Comparison of ENCODE assay signal across 23 cellular contexts in the genomic region with DNA sequence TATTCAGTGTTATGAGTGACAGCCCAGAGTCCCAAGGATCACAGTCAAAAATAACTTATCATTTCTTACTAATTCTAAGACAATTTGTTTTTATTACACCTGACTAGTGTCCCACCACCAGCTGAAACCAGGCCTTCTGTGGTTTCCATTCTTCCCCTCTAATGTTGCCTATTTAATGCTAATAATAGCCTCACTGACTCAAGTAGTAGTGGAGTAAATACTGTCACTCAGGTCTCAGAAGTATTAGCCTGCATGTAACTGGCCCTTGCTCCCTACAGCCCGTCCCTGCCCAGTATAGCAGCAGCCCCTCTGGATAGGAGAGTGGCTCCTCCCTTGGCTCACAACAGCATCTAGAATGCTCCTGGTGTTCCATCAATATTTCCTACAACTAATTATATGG.
"Had no signal": no experiment of that assay in that cellular context is flagged by ENCODE, and none has a peak within 500 bp of the region (broad histone marks: within the 10 kb centered on the region; RNA-seq: fewer than 3 reads in every experiment).

No MANE protein-coding gene starts in this region.

- H3K9me3 ChIP-seq: heart left ventricle, lower lobe of right lung, pancreas, sigmoid colon, thoracic aorta, transverse colon had no signal

- H3K4me3 ChIP-seq: heart left ventricle, lower lobe of right lung, pancreas, sigmoid colon, stomach, thoracic aorta, transverse colon had no signal

- H3K36me3 ChIP-seq: heart left ventricle, lower lobe of right lung, pancreas, sigmoid colon, stomach, thoracic aorta, transverse colon had no signal

- DNase-seq: cerebellar nuclear complex; dermis blood vessel endothelial cell; erythroblast; heart left ventricle; hypothalamus; islet precursor cell; lower lobe of right lung; occipital lobe; pancreas; sigmoid colon; small intestine; stimulated activated CD4-positive, alpha-beta T cell treated with anti-CD3 and anti-CD28 coated beads, Interleukin-12 subunit alpha, Interleukin-12 subunit beta, amount 100 ng/mL, for 4 hours; stimulated activated naive CD4-positive, alpha-beta T cell; stomach; substantia nigra; transverse colon had no signal

- H3K4me3 Mint-ChIP-seq: memory B cell; mesothelial cell of epicardium; natural killer cell treated with Interleukin-12 subunit alpha and Interleukin-12 subunit beta and Interleukin-15 and Interleukin-18, amount 100 ng/mL, for 72 hours had no signal

- H3K4me1 Mint-ChIP-seq: memory B cell, mesothelial cell of epicardium had no signal

- H3K27ac Mint-ChIP-seq: memory B cell; mesothelial cell of epicardium; natural killer cell treated with Interleukin-12 subunit alpha and Interleukin-12 subunit beta and Interleukin-15 and Interleukin-18, amount 100 ng/mL, for 72 hours; progenitor cell of endocrine pancreas had no signal

- H3K27me3 ChIP-seq: heart left ventricle, pancreas, sigmoid colon, stomach, transverse colon had no signal

- H3K36me3 Mint-ChIP-seq: memory B cell; mesothelial cell of epicardium; natural killer cell treated with Interleukin-12 subunit alpha and Interleukin-12 subunit beta and Interleukin-15 and Interleukin-18, amount 100 ng/mL, for 72 hours had no signal

- H3K27me3 Mint-ChIP-seq: memory B cell; natural killer cell treated with Interleukin-12 subunit alpha and Interleukin-12 subunit beta and Interleukin-15 and Interleukin-18, amount 100 ng/mL, for 72 hours had no signal

- ATAC-seq: left lobe of liver, lower lobe of right lung, pancreas had no signal

- H3K27ac ChIP-seq: heart left ventricle, lower lobe of right lung, pancreas, sigmoid colon, stomach, thoracic aorta, transverse colon had no signal

- FAIRE-seq: colon, pancreas, small intestine had no signal

- H3K4me1 ChIP-seq: lower lobe of right lung, pancreas, sigmoid colon, stomach, transverse colon had no signal
